In genomic region chr3:101070260-101071121, GRCh38 we compare ENCODE assay signal across 7 cellular contexts.
DNase-seq lines count a peak whose midpoint lies in the region; ATAC-seq, FAIRE-seq and TF ChIP-seq lines count a peak whose summit lies in the region.

No MANE protein-coding gene starts in this region.

- H3K4me1 Mint-ChIP-seq in progenitor cell of endocrine pancreas (ENCODE audit: low read depth): peaks cover 9% of the 10 kb centered on the region

- FAIRE-seq in GM12892 (lab: Jason Lieb, UNC): no peak

- peak; percentile 17 for DNase-seq in GM12892 (ENCODE audit: insufficient read length)
- peak; percentile 94 for DNase-seq in NCI-H82 (lab: John Stamatoyannopoulos, UW)
- DNase-seq in activated T-cell treated with anti-CD3 and anti-CD28 coated beads for 1 hour (ENCODE audit: low read depth): peak; percentile 27
- peak; percentile 37 for DNase-seq in fibroblast of mammary gland (ENCODE audit: low read depth)
- DNase-seq in progenitor cell of endocrine pancreas (ENCODE audit: low spot score, unreplicated experiment): peak; percentile 50
- DNase-seq in NCI-H1092 (lab: John Stamatoyannopoulos, UW): no peak

- peak overlapping the region; percentile 85 for H3K27ac Mint-ChIP-seq in progenitor cell of endocrine pancreas

- H3K27me3 Mint-ChIP-seq in progenitor cell of endocrine pancreas: no peaks in the 10 kb centered on the region

- H3K9me3 Mint-ChIP-seq in progenitor cell of endocrine pancreas (ENCODE audit: low read depth): no peaks in the 10 kb centered on the region

- no peak for TF ChIP-seq POLR2A in GM12892 (IDR thresholded peaks at IDR 0.05; ENCODE audit: low read depth, low read length)

- H3K36me3 Mint-ChIP-seq in progenitor cell of endocrine pancreas (ENCODE audit: insufficient read depth): no peaks in the 10 kb centered on the region

- peak; percentile 45 for TF ChIP-seq CTCF in fibroblast of mammary gland (conservative IDR thresholded peaks at IDR 0.05; ENCODE audit: control insufficient read depth, insufficient read depth, low read depth, low read length)
- TF ChIP-seq CTCF in progenitor cell of endocrine pancreas (IDR thresholded peaks at IDR 0.05; ENCODE audit: unreplicated experiment): peak; percentile 79

- H3K4me3 Mint-ChIP-seq in progenitor cell of endocrine pancreas (ENCODE audit: low read depth): no peak overlapping the region

- ATAC-seq in HG02678 (IDR thresholded peaks at IDR 0.05; ENCODE audit: unreplicated experiment): peak; percentile 67

- H3K4me3 ChIP-seq in fibroblast of mammary gland (ENCODE audit: control insufficient read depth, low read depth, low read length): no peak overlapping the region
